Comparison of ENCODE assay signal across 19 cellular contexts in genomic region chrX:104330966-104331365, GRCh38.
DNase-seq lines count a peak whose midpoint lies in the region; ATAC-seq and TF ChIP-seq lines count a peak whose summit lies in the region.
"Had no signal": no experiment of that assay in that cellular context is flagged by ENCODE, and none has a peak within 500 bp of the region (broad histone marks: within the 10 kb centered on the region; RNA-seq: fewer than 3 reads in every experiment).

No MANE protein-coding gene starts in this region.

- H3K36me3 Mint-ChIP-seq in activated naive CD8-positive, alpha-beta T cell treated with anti-CD3 and anti-CD28 coated beads, Interleukin-2, amount 50 U/mL, for 24 hours (ENCODE audit: low read depth) = no peaks in the 10 kb centered on the region
- H3K36me3 Mint-ChIP-seq: activated naive CD8-positive, alpha-beta T cell treated with anti-CD3 and anti-CD28 coated beads for 36 hours had no signal

- H3K9me3 ChIP-seq in PC-3 (ENCODE audit: low read length) = no peaks in the 10 kb centered on the region
- no peaks in the 10 kb centered on the region for H3K9me3 ChIP-seq in mesodermal cell (ENCODE audit: control insufficient read depth, low read length)
- H3K9me3 ChIP-seq: BE2C, suprapubic skin had no signal

- POLR2A ChIA-PET in PC-3 (lab: Charles Lee; ENCODE audit: unreplicated experiment) = no interaction called here

- CTCF ChIA-PET in PC-3 (lab: Charles Lee) = no interaction called here

- H2AFZ ChIP-seq in PC-3 (ENCODE audit: low read length) = no peak overlapping the region

- WGBS in mesodermal cell (ENCODE audit: insufficient coverage in 2 of 2), 2 experiments = 100% methylated on average over 1 of the region's 1 CpG; no CpG with 5 or more reads in 1 of the 2 experiments

- H3K9me3 Mint-ChIP-seq in activated naive CD8-positive, alpha-beta T cell treated with anti-CD3 and anti-CD28 coated beads, Interleukin-2, amount 50 U/mL, for 24 hours = no peaks in the 10 kb centered on the region
- H3K9me3 Mint-ChIP-seq: activated naive CD8-positive, alpha-beta T cell treated with anti-CD3 and anti-CD28 coated beads for 36 hours; central memory CD8-positive, alpha-beta T cell had no signal

- peak overlapping the region; percentile 26 for H3K9ac ChIP-seq in PC-3 (ENCODE audit: low read length)

- no peak for TF ChIP-seq CTCF in PC-3 (conservative IDR thresholded peaks at IDR 0.05; ENCODE audit: low read depth, low read length)

- H3K27me3 ChIP-seq in PC-3 (ENCODE audit: low read length) = no peaks in the 10 kb centered on the region
- H3K27me3 ChIP-seq: BE2C, suprapubic skin had no signal

- H3K27ac Mint-ChIP-seq in activated naive CD8-positive, alpha-beta T cell treated with anti-CD3 and anti-CD28 coated beads, Interleukin-2, amount 50 U/mL, for 24 hours = no peak overlapping the region
- H3K27ac Mint-ChIP-seq: activated naive CD8-positive, alpha-beta T cell treated with anti-CD3 and anti-CD28 coated beads for 36 hours had no signal

- intact Hi-C loops in PC-3 (cut with micrococcal nuclease) = no loop called here

- H3K4me3 ChIP-seq in PC-3 (ENCODE audit: low read length) = no peak overlapping the region
- no peak overlapping the region for H3K4me3 ChIP-seq in mesodermal cell (ENCODE audit: extremely low read depth, insufficient read depth, low read length, poor library complexity, severe bottlenecking)
- H3K4me3 ChIP-seq: suprapubic skin had no signal

- peaks cover 57% of the 10 kb centered on the region for H3K4me1 ChIP-seq in PC-3 (ENCODE audit: insufficient read depth, low read length)
- peaks cover 10% of the 10 kb centered on the region for H3K4me1 ChIP-seq in mesodermal cell (ENCODE audit: control insufficient read depth, insufficient read depth, low read length, poor library complexity, severe bottlenecking)
- H3K4me1 ChIP-seq: BE2C, suprapubic skin had no signal

- peak overlapping the region; percentile 59 for H3K4me2 ChIP-seq in PC-3 (ENCODE audit: low read length)

- H4K20me1 ChIP-seq in PC-3 (ENCODE audit: low read length) = no peaks in the 10 kb centered on the region

- ATAC-seq in PC-3 = peak; percentile 79
- ATAC-seq in activated naive CD8-positive, alpha-beta T cell treated with anti-CD3 and anti-CD28 coated beads, Interleukin-2, amount 50 U/mL, for 24 hours = no peak
- ATAC-seq in GM21576 (IDR thresholded peaks at IDR 0.05; ENCODE audit: unreplicated experiment) = no peak
- ATAC-seq: right cardiac atrium had no signal

- no peak overlapping the region for H3K4me3 Mint-ChIP-seq in activated naive CD8-positive, alpha-beta T cell treated with anti-CD3 and anti-CD28 coated beads, Interleukin-2, amount 50 U/mL, for 24 hours
- H3K4me3 Mint-ChIP-seq: activated naive CD8-positive, alpha-beta T cell treated with anti-CD3 and anti-CD28 coated beads for 36 hours; central memory CD8-positive, alpha-beta T cell had no signal

- BruUV-seq in PC-3 (replicated peaks; lab: Mats Ljungman, UMichigan) = no TSS peak

- H3K27ac ChIP-seq in PC-3 (ENCODE audit: low read length) (peak overlapping the region; percentile 87), mesodermal cell (ENCODE audit: low read depth, low read length, severe bottlenecking) (peak overlapping the region; percentile 53)
- H3K27ac ChIP-seq: suprapubic skin had no signal

- peaks cover 2% of the 10 kb centered on the region for H3K27me3 Mint-ChIP-seq in activated naive CD8-positive, alpha-beta T cell treated with anti-CD3 and anti-CD28 coated beads, Interleukin-2, amount 50 U/mL, for 24 hours
- H3K27me3 Mint-ChIP-seq: activated naive CD8-positive, alpha-beta T cell treated with anti-CD3 and anti-CD28 coated beads for 36 hours; central memory CD8-positive, alpha-beta T cell had no signal

- peak; percentile 40 for DNase-seq in COLO829 (ENCODE audit: low spot score)
- DNase-seq in PC-3 = peak; percentile 90
- DNase-seq in epidermal melanocyte (ENCODE audit: insufficient read length, low spot score) = peak; percentile 16
- DNase-seq in activated naive CD8-positive, alpha-beta T cell treated with anti-CD3 and anti-CD28 coated beads, Interleukin-2, amount 50 U/mL, for 24 hours = no peak
- DNase-seq in NAMALWA (ENCODE audit: low spot score) = no peak
- no peak for DNase-seq in T-helper 2 cell
- DNase-seq: activated CD4-positive, alpha-beta T cell treated with anti-CD3 and anti-CD28 coated beads, Interleukin-2, amount 50 U/mL, for 48 hours; activated naive CD8-positive, alpha-beta T cell treated with anti-CD3 and anti-CD28 coated beads for 36 hours; activated T-cell treated with anti-CD3 and anti-CD28 coated beads, Interleukin-2, amount 50 U/mL, for 48 hours; BE2C; kidney; NCI-H1048; NCI-H748 treated with DMSO at 0.1 percent for 48 hours; right cardiac atrium; stimulated activated CD4-positive, alpha-beta T cell treated with anti-CD3 and anti-CD28 coated beads, Interleukin-2, amount 100 ng/mL, for 48 hours had no signal

- no peaks in the 10 kb centered on the region for H3K36me3 ChIP-seq in PC-3 (ENCODE audit: low read depth, low read length)
- H3K36me3 ChIP-seq in mesodermal cell (ENCODE audit: control insufficient read depth, insufficient read depth, low read length) = no peaks in the 10 kb centered on the region
- H3K36me3 ChIP-seq: BE2C, suprapubic skin had no signal

- no peaks in the 10 kb centered on the region for H3K4me1 Mint-ChIP-seq in activated naive CD8-positive, alpha-beta T cell treated with anti-CD3 and anti-CD28 coated beads, Interleukin-2, amount 50 U/mL, for 24 hours
- H3K4me1 Mint-ChIP-seq: activated naive CD8-positive, alpha-beta T cell treated with anti-CD3 and anti-CD28 coated beads for 36 hours; central memory CD8-positive, alpha-beta T cell had no signal

- H3K79me2 ChIP-seq in PC-3 (ENCODE audit: low read length) = no peaks in the 10 kb centered on the region

- H3K9me2 ChIP-seq in PC-3 (replicated peaks; ENCODE audit: low read length) = no peaks in the 10 kb centered on the region

- peaks cover 7% of the 10 kb centered on the region for H3F3A ChIP-seq in PC-3 (ENCODE audit: low read length, unreplicated experiment)

Comparison
In these comparisons a context has a peak if more than half of its experiments do, and no peak if none do; other contexts are left out.
1. DNase-seq: peak in COLO829 (single experiment), PC-3 (single experiment) and epidermal melanocyte (single experiment); none in activated naive CD8-positive, alpha-beta T cell treated with anti-CD3 and anti-CD28 coated beads, Interleukin-2, amount 50 U/mL, for 24 hours (single experiment), NAMALWA (single experiment) and T-helper 2 cell (0 of 5).